In genomic region chr1:11320153-11320936, GRCh38 we compare ENCODE assay signal across 1 cellular context.
TF ChIP-seq lines count a peak whose summit lies in the region.

No MANE protein-coding gene starts in this region.

TF ChIP-seq in K562, 482 proteins besides CTCF, POLR2A, EP300 and RAD21 (continued from another document):
- TF ChIP-seq, protein P1, sequence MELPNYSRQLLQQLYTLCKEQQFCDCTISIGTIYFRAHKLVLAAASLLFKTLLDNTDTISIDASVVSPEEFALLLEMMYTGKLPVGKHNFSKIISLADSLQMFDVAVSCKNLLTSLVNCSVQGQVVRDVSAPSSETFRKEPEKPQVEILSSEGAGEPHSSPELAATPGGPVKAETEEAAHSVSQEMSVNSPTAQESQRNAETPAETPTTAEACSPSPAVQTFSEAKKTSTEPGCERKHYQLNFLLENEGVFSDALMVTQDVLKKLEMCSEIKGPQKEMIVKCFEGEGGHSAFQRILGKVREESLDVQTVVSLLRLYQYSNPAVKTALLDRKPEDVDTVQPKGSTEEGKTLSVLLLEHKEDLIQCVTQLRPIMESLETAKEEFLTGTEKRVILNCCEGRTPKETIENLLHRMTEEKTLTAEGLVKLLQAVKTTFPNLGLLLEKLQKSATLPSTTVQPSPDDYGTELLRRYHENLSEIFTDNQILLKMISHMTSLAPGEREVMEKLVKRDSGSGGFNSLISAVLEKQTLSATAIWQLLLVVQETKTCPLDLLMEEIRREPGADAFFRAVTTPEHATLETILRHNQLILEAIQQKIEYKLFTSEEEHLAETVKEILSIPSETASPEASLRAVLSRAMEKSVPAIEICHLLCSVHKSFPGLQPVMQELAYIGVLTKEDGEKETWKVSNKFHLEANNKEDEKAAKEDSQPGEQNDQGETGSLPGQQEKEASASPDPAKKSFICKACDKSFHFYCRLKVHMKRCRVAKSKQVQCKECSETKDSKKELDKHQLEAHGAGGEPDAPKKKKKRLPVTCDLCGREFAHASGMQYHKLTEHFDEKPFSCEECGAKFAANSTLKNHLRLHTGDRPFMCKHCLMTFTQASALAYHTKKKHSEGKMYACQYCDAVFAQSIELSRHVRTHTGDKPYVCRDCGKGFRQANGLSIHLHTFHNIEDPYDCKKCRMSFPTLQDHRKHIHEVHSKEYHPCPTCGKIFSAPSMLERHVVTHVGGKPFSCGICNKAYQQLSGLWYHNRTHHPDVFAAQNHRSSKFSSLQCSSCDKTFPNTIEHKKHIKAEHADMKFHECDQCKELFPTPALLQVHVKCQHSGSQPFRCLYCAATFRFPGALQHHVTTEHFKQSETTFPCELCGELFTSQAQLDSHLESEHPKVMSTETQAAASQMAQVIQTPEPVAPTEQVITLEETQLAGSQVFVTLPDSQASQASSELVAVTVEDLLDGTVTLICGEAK (IDR thresholded peaks at IDR 0.05): 0 out of 2 replicates have a peak, but pooled peaks have one; percentile 36
- TF ChIP-seq, protein P1 (CRISPR knock-in tag; IDR thresholded peaks at IDR 0.05): peak; percentile 44; the same call in 1 of the 2 replicates
- TF ChIP-seq YY1 (IDR thresholded peaks at IDR 0.05; ENCODE audit: borderline replicate concordance in 1 of 3, control insufficient read depth in 1 of 3, extremely low read depth in 1 of 3, insufficient read depth in 3 of 3, insufficient read length in 1 of 3, insufficient replicate concordance in 2 of 3, low read depth in 1 of 3, low read length in 2 of 3) (peak in 1 of 3 experiments; percentile 57), SMC3 (conservative IDR thresholded peaks at IDR 0.05; ENCODE audit: insufficient read depth, low read depth, low read length) (0 out of 2 replicates have a peak, but pooled peaks have one; percentile 40)
- TF ChIP-seq, protein P2, sequence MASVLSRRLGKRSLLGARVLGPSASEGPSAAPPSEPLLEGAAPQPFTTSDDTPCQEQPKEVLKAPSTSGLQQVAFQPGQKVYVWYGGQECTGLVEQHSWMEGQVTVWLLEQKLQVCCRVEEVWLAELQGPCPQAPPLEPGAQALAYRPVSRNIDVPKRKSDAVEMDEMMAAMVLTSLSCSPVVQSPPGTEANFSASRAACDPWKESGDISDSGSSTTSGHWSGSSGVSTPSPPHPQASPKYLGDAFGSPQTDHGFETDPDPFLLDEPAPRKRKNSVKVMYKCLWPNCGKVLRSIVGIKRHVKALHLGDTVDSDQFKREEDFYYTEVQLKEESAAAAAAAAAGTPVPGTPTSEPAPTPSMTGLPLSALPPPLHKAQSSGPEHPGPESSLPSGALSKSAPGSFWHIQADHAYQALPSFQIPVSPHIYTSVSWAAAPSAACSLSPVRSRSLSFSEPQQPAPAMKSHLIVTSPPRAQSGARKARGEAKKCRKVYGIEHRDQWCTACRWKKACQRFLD (CRISPR knock-in tag; IDR thresholded peaks at IDR 0.05): no peak
